In the genomic region with DNA sequence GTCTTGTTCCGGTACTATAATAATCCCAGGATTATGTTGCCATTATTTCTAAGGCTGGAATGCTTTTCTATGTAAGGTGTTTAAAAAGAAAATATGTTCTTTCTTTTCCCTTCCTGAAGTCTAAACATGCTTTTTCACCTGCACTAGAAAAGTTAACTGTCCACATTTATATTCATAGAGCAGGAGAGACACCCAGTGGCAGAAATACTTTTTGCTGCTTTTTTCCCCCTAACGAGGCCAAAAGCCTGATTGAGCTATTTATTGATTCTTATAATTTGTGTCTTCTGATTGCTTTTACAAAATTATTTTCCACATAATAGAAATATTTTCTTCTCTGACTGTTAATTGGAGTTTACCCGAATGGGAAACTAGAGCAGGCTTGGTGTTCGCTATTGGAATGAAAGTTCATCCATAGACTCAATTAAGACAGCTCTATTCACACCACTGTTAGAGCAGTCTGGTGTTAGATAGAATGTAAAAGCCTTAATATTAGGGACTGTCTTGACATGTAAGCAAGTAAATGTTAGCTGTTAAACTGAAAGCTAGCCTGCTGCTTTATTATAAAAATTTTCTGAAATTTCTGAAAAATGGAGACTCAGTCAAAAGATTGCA, we compare ENCODE assay signal across 2 cellular contexts.
TF ChIP-seq lines count a peak whose summit lies in the region.

No MANE protein-coding gene starts in this region.

TF ChIP-seq in K562, 482 proteins besides CTCF, POLR2A, EP300 and RAD21:
- TF ChIP-seq SMC3 (conservative IDR thresholded peaks at IDR 0.05; ENCODE audit: insufficient read depth, low read depth, low read length) = 0 out of 2 replicates have a peak, but pooled peaks have one; percentile 28
- TF ChIP-seq, protein P1, sequence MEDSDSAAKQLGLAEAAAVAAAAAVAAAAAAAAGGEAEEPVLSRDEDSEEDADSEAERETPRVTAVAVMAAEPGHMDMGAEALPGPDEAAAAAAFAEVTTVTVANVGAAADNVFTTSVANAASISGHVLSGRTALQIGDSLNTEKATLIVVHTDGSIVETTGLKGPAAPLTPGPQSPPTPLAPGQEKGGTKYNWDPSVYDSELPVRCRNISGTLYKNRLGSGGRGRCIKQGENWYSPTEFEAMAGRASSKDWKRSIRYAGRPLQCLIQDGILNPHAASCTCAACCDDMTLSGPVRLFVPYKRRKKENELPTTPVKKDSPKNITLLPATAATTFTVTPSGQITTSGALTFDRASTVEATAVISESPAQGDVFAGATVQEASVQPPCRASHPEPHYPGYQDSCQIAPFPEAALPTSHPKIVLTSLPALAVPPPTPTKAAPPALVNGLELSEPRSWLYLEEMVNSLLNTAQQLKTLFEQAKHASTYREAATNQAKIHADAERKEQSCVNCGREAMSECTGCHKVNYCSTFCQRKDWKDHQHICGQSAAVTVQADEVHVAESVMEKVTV (CRISPR knock-in tag; IDR thresholded peaks at IDR 0.05) = peak; percentile 24; the same call in 1 of the 2 replicates
- no peak for TF ChIP-seq TFAM (CRISPR knock-in tag; conservative IDR thresholded peaks at IDR 0.05)

TF ChIP-seq in HepG2, 621 proteins besides CTCF, POLR2A, EP300 and RAD21:
- TF ChIP-seq STAG1 (CRISPR knock-in tag; IDR thresholded peaks at IDR 0.05) (peak; percentile 86), ZNF382 (CRISPR knock-in tag; IDR thresholded peaks at IDR 0.05; ENCODE audit: borderline replicate concordance) (no peak), SMC3 (IDR thresholded peaks at IDR 0.05; ENCODE audit: low read length) (peak; percentile 62)
